In the genomic region with DNA sequence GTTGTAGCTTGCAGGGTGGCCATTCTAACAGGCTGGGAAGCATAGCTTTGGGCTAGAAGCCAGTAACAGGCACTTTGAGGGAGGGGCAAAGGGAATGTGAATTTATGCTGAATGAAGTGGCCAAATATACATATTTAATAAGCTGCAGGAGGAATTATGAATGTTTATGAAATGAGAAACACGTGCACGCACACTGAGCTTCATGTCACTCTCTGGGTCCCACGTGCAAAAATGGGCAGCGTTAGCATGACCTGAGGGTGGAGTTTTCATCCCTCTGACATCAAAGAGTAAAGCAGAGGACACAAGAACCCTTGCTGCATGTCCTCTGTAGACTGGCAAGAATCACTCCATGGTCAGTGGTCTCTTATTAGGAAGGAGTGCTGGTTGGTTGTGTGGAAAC, we compare ENCODE assay signal across 8 cellular contexts.
"Had no signal": no experiment of that assay in that cellular context is flagged by ENCODE, and none has a peak within 500 bp of the region (broad histone marks: within the 10 kb centered on the region; RNA-seq: fewer than 3 reads in every experiment).

No MANE protein-coding gene starts in this region.

- DNase-seq: GDM1, GF-D8 had no signal

- H3K4me3 ChIP-seq: GM12878 had no signal

- FAIRE-seq: G401.6, GM12878, GM12891, GM12892, GM18507, GM19239 had no signal

- ATAC-seq: GM12878 had no signal
